In genomic region chr16:75351183-75351582, GRCh38 we compare ENCODE assay signal across 13 cellular contexts.
DNase-seq lines count a peak whose midpoint lies in the region; ATAC-seq and TF ChIP-seq lines count a peak whose summit lies in the region.
"Had no signal": no experiment of that assay in that cellular context is flagged by ENCODE, and none has a peak within 500 bp of the region (broad histone marks: within the 10 kb centered on the region; RNA-seq: fewer than 3 reads in every experiment).

No MANE protein-coding gene starts in this region.

- H3K27ac ChIP-seq in RWPE2 (ENCODE audit: poor library complexity, severe bottlenecking) (peak overlapping the region; percentile 83), epithelial cell of prostate (peak overlapping the region; percentile 45), hepatocyte (no peak overlapping the region)

- no peak overlapping the region for H2AFZ ChIP-seq in hepatocyte

- H3K36me3 ChIP-seq in RWPE2 (ENCODE audit: low read depth) (peaks cover 16% of the 10 kb centered on the region), hepatocyte (replicated peaks; ENCODE audit: insufficient read depth, low read depth) (no peaks in the 10 kb centered on the region)

- H3K4me1 ChIP-seq in RWPE2 (ENCODE audit: insufficient read depth, poor library complexity, severe bottlenecking) (peaks cover 20% of the 10 kb centered on the region), hepatocyte (ENCODE audit: insufficient read depth) (no peaks in the 10 kb centered on the region)

- peak; percentile 99 for ATAC-seq in RWPE2 (ENCODE audit: low read depth)
- ATAC-seq: natural killer cell treated with Interleukin-12 subunit alpha and Interleukin-12 subunit beta and Interleukin-15 and Interleukin-18, amount 100 ng/mL, for 72 hours had no signal

- no peaks in the 10 kb centered on the region for H3K27me3 ChIP-seq in RWPE2 (ENCODE audit: insufficient read depth, poor library complexity, severe bottlenecking)
- no peaks in the 10 kb centered on the region for H3K27me3 ChIP-seq in hepatocyte

- H3K4me3 ChIP-seq in RWPE2 (ENCODE audit: severe bottlenecking) (no peak overlapping the region), hepatocyte (no peak overlapping the region)

- H3K9me2 ChIP-seq in hepatocyte (replicated peaks; ENCODE audit: insufficient read depth), result no peaks in the 10 kb centered on the region

- no peak overlapping the region for H3K4me2 ChIP-seq in hepatocyte

- no peak for TF ChIP-seq CTCF in RWPE2 (IDR thresholded peaks at IDR 0.05; ENCODE audit: poor library complexity, severe bottlenecking)
- no peak for TF ChIP-seq CTCF in hepatocyte (IDR thresholded peaks at IDR 0.05; ENCODE audit: poor library complexity)
- no peak for TF ChIP-seq CTCF in GM20000 (IDR thresholded peaks at IDR 0.05; ENCODE audit: extremely low read depth, missing control alignments)
- no peak for TF ChIP-seq CTCF in GM13976 (IDR thresholded peaks at IDR 0.05; ENCODE audit: borderline replicate concordance, control extremely low read depth, extremely low read depth, insufficient read depth, missing control alignments)

- no peaks in the 10 kb centered on the region for H3K79me2 ChIP-seq in hepatocyte

- in situ Hi-C loops in GM13976 (cut with MboI; ENCODE audit: low sequenced_read_pairs, unreplicated experiment), result no loop called here

- no peaks in the 10 kb centered on the region for H4K20me1 ChIP-seq in hepatocyte (ENCODE audit: insufficient read depth, poor library complexity, severe bottlenecking)

- H3K9me3 ChIP-seq in RWPE2 (ENCODE audit: severe bottlenecking) (no peaks in the 10 kb centered on the region), hepatocyte (ENCODE audit: low read depth) (no peaks in the 10 kb centered on the region)

- DNase-seq in EL (peak; percentile 80), RWPE2 (ENCODE audit: low spot score) (no peak), epithelial cell of prostate (ENCODE audit: low read depth, low spot score) (no peak), pulmonary artery endothelial cell (ENCODE audit: low read depth, low spot score) (peak; percentile 76), hepatocyte (ENCODE audit: low spot score) (no peak), GM20000 (ENCODE audit: low spot score) (no peak), GM13976 (ENCODE audit: low spot score) (no peak), GOT3 (lab: John Stamatoyannopoulos, UW) (no peak)
- DNase-seq: activated naive CD8-positive, alpha-beta T cell treated with anti-CD3 and anti-CD28 coated beads, Interleukin-2, amount 10 ng/mL, durations not matched to agents 7 days and 5 days; Kasumi-1; stimulated activated CD4-positive, alpha-beta T cell treated with anti-CD3 and anti-CD28 coated beads, Interleukin-15, amount 100 ng/mL, for 24 hours; T-helper 9 cell had no signal

Comparison
In these comparisons a context has a peak if more than half of its experiments do, and no peak if none do; other contexts are left out.
1. DNase-seq: peak in EL (single experiment) and pulmonary artery endothelial cell (single experiment); none in RWPE2 (single experiment), epithelial cell of prostate (single experiment), hepatocyte (single experiment), GM20000 (single experiment), GM13976 (single experiment) and GOT3 (single experiment).